1 cellular context compared by ENCODE assay signal in the genomic region with DNA sequence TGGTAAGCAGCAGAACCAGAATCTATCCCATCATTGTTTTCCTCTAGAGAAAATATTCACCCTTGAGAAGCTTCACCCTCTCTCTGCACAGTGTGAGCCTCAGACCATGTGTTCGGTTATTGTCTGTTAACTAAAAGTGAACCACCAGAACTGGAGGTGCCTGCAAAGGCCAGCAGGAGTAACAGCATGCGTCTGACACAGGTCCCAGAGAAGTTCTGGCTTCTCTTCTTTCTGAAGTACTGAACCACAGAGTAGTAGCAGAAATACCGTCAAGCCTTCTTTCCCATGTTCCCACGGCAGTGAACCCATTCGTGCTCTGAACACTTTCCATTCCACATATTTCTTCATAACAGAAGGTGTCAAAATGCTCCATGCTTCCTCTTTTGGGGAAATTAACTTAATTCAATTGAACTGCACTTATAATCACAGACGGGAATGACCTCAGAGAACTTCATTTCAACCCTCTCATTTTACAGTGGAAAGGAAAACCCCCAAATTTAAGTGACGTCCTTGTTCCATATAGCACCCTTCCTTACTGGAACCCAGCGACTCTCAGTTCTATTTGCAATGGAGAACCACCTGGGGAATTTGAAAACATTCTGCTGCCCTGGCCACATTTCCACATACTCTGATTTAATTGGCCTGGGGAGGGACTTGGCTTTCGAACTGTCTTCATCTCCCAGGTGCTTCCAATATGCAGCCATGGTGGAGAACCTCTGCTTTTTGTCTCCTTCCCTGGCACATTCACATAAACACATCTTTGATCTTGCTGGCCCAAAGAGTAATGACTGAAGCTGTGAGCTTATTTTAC.
TF ChIP-seq lines count a peak whose summit lies in the region.

No MANE protein-coding gene starts in this region.

TF ChIP-seq in GM23338, 12 proteins besides CTCF, POLR2A, EP300 and RAD21 (continued from another document):
- TF ChIP-seq, protein P1, sequence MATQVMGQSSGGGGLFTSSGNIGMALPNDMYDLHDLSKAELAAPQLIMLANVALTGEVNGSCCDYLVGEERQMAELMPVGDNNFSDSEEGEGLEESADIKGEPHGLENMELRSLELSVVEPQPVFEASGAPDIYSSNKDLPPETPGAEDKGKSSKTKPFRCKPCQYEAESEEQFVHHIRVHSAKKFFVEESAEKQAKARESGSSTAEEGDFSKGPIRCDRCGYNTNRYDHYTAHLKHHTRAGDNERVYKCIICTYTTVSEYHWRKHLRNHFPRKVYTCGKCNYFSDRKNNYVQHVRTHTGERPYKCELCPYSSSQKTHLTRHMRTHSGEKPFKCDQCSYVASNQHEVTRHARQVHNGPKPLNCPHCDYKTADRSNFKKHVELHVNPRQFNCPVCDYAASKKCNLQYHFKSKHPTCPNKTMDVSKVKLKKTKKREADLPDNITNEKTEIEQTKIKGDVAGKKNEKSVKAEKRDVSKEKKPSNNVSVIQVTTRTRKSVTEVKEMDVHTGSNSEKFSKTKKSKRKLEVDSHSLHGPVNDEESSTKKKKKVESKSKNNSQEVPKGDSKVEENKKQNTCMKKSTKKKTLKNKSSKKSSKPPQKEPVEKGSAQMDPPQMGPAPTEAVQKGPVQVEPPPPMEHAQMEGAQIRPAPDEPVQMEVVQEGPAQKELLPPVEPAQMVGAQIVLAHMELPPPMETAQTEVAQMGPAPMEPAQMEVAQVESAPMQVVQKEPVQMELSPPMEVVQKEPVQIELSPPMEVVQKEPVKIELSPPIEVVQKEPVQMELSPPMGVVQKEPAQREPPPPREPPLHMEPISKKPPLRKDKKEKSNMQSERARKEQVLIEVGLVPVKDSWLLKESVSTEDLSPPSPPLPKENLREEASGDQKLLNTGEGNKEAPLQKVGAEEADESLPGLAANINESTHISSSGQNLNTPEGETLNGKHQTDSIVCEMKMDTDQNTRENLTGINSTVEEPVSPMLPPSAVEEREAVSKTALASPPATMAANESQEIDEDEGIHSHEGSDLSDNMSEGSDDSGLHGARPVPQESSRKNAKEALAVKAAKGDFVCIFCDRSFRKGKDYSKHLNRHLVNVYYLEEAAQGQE (IDR thresholded peaks at IDR 0.05; ENCODE audit: unreplicated experiment): no peak
- TF ChIP-seq ZNF114 (CRISPR knock-in tag; IDR thresholded peaks at IDR 0.05): no peak
- no peak for TF ChIP-seq POLR2AphosphoS5 (IDR thresholded peaks at IDR 0.05; ENCODE audit: low read depth)
- TF ChIP-seq EZH2 (IDR thresholded peaks at IDR 0.05; ENCODE audit: low read depth, unreplicated experiment): no peak
- no peak for TF ChIP-seq EZH2phosphoT487 (IDR thresholded peaks at IDR 0.05; ENCODE audit: unreplicated experiment)
- no peak for TF ChIP-seq JUNB (IDR thresholded peaks at IDR 0.05; ENCODE audit: unreplicated experiment)
- TF ChIP-seq, protein P2, sequence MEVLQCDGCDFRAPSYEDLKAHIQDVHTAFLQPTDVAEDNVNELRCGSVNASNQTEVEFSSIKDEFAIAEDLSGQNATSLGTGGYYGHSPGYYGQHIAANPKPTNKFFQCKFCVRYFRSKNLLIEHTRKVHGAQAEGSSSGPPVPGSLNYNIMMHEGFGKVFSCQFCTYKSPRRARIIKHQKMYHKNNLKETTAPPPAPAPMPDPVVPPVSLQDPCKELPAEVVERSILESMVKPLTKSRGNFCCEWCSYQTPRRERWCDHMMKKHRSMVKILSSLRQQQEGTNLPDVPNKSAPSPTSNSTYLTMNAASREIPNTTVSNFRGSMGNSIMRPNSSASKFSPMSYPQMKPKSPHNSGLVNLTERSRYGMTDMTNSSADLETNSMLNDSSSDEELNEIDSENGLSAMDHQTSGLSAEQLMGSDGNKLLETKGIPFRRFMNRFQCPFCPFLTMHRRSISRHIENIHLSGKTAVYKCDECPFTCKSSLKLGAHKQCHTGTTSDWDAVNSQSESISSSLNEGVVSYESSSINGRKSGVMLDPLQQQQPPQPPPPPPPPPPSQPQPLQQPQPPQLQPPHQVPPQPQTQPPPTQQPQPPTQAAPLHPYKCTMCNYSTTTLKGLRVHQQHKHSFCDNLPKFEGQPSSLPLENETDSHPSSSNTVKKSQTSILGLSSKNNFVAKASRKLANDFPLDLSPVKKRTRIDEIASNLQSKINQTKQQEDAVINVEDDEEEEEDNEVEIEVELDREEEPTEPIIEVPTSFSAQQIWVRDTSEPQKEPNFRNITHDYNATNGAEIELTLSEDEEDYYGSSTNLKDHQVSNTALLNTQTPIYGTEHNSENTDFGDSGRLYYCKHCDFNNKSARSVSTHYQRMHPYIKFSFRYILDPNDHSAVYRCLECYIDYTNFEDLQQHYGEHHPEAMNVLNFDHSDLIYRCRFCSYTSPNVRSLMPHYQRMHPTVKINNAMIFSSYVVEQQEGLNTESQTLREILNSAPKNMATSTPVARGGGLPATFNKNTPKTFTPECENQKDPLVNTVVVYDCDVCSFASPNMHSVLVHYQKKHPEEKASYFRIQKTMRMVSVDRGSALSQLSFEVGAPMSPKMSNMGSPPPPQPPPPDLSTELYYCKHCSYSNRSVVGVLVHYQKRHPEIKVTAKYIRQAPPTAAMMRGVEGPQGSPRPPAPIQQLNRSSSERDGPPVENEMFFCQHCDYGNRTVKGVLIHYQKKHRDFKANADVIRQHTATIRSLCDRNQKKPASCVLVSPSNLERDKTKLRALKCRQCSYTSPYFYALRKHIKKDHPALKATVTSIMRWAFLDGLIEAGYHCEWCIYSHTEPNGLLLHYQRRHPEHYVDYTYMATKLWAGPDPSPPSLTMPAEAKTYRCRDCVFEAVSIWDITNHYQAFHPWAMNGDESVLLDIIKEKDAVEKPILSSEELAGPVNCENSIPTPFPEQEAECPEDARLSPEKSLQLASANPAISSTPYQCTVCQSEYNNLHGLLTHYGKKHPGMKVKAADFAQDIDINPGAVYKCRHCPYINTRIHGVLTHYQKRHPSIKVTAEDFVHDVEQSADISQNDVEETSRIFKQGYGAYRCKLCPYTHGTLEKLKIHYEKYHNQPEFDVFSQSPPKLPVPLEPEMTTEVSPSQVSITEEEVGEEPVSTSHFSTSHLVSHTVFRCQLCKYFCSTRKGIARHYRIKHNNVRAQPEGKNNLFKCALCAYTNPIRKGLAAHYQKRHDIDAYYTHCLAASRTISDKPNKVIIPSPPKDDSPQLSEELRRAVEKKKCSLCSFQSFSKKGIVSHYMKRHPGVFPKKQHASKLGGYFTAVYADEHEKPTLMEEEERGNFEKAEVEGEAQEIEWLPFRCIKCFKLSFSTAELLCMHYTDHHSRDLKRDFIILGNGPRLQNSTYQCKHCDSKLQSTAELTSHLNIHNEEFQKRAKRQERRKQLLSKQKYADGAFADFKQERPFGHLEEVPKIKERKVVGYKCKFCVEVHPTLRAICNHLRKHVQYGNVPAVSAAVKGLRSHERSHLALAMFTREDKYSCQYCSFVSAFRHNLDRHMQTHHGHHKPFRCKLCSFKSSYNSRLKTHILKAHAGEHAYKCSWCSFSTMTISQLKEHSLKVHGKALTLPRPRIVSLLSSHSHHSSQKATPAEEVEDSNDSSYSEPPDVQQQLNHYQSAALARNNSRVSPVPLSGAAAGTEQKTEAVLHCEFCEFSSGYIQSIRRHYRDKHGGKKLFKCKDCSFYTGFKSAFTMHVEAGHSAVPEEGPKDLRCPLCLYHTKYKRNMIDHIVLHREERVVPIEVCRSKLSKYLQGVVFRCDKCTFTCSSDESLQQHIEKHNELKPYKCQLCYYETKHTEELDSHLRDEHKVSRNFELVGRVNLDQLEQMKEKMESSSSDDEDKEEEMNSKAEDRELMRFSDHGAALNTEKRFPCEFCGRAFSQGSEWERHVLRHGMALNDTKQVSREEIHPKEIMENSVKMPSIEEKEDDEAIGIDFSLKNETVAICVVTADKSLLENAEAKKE (CRISPR knock-in tag; IDR thresholded peaks at IDR 0.05): no peak
TF ChIP-seq in GM23338: peak in this region for 0.
